Comparison of ENCODE assay signal across 18 cellular contexts in the genomic region with DNA sequence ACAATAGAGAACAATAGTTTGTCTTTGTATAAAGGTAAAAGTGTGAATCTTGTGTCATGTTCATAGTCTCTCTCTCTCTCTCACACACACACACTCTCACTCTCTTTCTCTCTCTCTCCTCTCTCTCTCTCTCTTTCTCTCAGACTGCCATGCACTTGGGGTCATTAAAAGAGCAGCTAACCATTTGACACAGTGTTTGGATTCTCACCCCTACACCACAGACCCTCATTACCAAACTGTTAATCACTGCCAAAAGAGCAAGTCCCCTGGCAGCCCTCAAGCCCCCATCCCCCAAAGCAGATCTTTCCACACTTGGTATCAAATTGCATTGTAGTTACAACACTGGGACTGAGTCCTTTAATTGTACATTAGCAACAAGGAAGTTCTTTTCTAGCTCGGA.
DNase-seq lines count a peak whose midpoint lies in the region; ATAC-seq and TF ChIP-seq lines count a peak whose summit lies in the region.
"Had no signal": no experiment of that assay in that cellular context is flagged by ENCODE, and none has a peak within 500 bp of the region (broad histone marks: within the 10 kb centered on the region; RNA-seq: fewer than 3 reads in every experiment).

No MANE protein-coding gene starts in this region.

- H4K20me1 ChIP-seq in neural progenitor cell (ENCODE audit: low read depth) = no peaks in the 10 kb centered on the region

- H3K4me3 Mint-ChIP-seq in neural progenitor cell (no peak overlapping the region), natural killer cell (no peak overlapping the region)
- H3K4me3 Mint-ChIP-seq: immature natural killer cell had no signal

- TF ChIP-seq CTCF in neural progenitor cell (IDR thresholded peaks at IDR 0.05) (no peak), natural killer cell (IDR thresholded peaks at IDR 0.05) (no peak)

- H3K9me3 ChIP-seq in neural progenitor cell (ENCODE audit: low read depth) = no peaks in the 10 kb centered on the region
- H3K9me3 ChIP-seq: body of pancreas, prostate gland, thyroid gland had no signal

- no peaks in the 10 kb centered on the region for H3F3A ChIP-seq in neural progenitor cell (ENCODE audit: low read depth)

- H3K4me3 ChIP-seq in neural progenitor cell = no peak overlapping the region
- H3K4me3 ChIP-seq: body of pancreas, dorsolateral prefrontal cortex, prostate gland, thyroid gland had no signal

- peak overlapping the region; percentile 12 for H3K4me2 ChIP-seq in neural progenitor cell

- H3K9me3 Mint-ChIP-seq in neural progenitor cell (no peaks in the 10 kb centered on the region), natural killer cell (peaks cover 13 to 18% of the 10 kb centered on the region in 2 donors)

- H3K27me3 ChIP-seq in neural progenitor cell = no peaks in the 10 kb centered on the region
- H3K27me3 ChIP-seq: thyroid gland had no signal

- peak overlapping the region; percentile 76 for H3K27ac Mint-ChIP-seq in neural progenitor cell
- H3K27ac Mint-ChIP-seq in natural killer cell = no peak overlapping the region
- H3K27ac Mint-ChIP-seq: immature natural killer cell had no signal

- H3K4me1 Mint-ChIP-seq in neural progenitor cell = peaks cover 31% of the 10 kb centered on the region
- H3K4me1 Mint-ChIP-seq in natural killer cell = no peaks in the 10 kb centered on the region
- H3K4me1 Mint-ChIP-seq: immature natural killer cell had no signal

- no peaks in the 10 kb centered on the region for H3K36me3 Mint-ChIP-seq in neural progenitor cell
- no peaks in the 10 kb centered on the region for H3K36me3 Mint-ChIP-seq in natural killer cell
- H3K36me3 Mint-ChIP-seq: immature natural killer cell had no signal

- peaks cover 23% of the 10 kb centered on the region for H3K4me1 ChIP-seq in neural progenitor cell
- H3K4me1 ChIP-seq: body of pancreas, prostate gland had no signal

- H3K79me2 ChIP-seq in neural progenitor cell (ENCODE audit: low read depth) = no peaks in the 10 kb centered on the region

- H3K9ac ChIP-seq in neural progenitor cell = no peak overlapping the region

- H3K27me3 Mint-ChIP-seq in neural progenitor cell (ENCODE audit: insufficient read depth, low read depth) (peaks cover 2% of the 10 kb centered on the region), natural killer cell (ENCODE audit: low read depth in 2 of 2) (no peaks in the 10 kb centered on the region)

- no peak overlapping the region for H3K27ac ChIP-seq in neural progenitor cell
- H3K27ac ChIP-seq: body of pancreas, C4-2B, dorsolateral prefrontal cortex, prostate gland, thyroid gland, VCaP had no signal

- peak overlapping the region; percentile 47 for H2AFZ ChIP-seq in neural progenitor cell (replicated peaks)

- DNase-seq in EH (ENCODE audit: low read depth) (peak; percentile 8), M059J (ENCODE audit: low read depth) (peak; percentile 21), fibroblast of gingiva (ENCODE audit: low read depth) (peak; percentile 39), neural progenitor cell (ENCODE audit: low spot score) (peak; percentile 16), natural killer cell (no peak)
- DNase-seq: activated effector memory CD4-positive, alpha-beta T cell treated with anti-CD3 and anti-CD28 coated beads, Interleukin-2, amount 50 U/mL, for 16 hours; body of pancreas; dorsolateral prefrontal cortex; immature natural killer cell; MV-4-11; NCI-H345 had no signal

- H3K36me3 ChIP-seq in neural progenitor cell = no peaks in the 10 kb centered on the region
- H3K36me3 ChIP-seq: prostate gland, thyroid gland had no signal

- no peak for ATAC-seq in GM19467 (IDR thresholded peaks at IDR 0.05; ENCODE audit: unreplicated experiment)
- ATAC-seq in HG02798 (IDR thresholded peaks at IDR 0.05; ENCODE audit: poor library complexity, unreplicated experiment) = no peak
- no peak for ATAC-seq in GM21737 (IDR thresholded peaks at IDR 0.05; ENCODE audit: unreplicated experiment)
- no peak for ATAC-seq in natural killer cell
- ATAC-seq: body of pancreas had no signal

- intact Hi-C loops in natural killer cell (cut with micrococcal nuclease) = no loop called here
